1 cellular context compared by ENCODE assay signal in the genomic region with DNA sequence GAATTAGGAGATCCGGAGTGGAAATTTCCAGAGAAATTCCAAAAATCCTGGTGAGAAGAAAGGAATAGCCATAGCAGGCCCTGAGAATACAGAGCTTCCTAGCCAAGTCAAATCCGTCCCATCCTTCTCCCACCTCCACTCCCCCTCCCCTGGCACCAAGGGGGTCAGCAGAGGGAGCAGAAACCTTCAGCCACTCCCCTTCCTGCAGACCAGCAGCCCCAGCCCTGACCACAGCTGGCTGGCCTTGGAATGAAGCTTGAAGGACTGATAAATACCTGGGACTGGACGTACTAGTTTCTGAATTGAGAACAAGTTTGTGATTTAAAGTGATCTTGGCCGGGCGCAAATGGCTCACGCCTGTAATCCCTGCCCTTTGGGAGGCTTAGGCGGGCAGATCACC.
TF ChIP-seq lines count a peak whose summit lies in the region.

No MANE protein-coding gene starts in this region.

TF ChIP-seq in WTC11, 78 proteins besides CTCF, POLR2A, EP300 and RAD21 (continued from another document):
- TF ChIP-seq ZNF138 (CRISPR knock-in tag; conservative IDR thresholded peaks at IDR 0.05) (no peak), ZNF232 (CRISPR knock-in tag; IDR thresholded peaks at IDR 0.05) (no peak), ATF2 (CRISPR knock-in tag; IDR thresholded peaks at IDR 0.05; ENCODE audit: borderline replicate concordance, low read depth) (no peak), CREM (CRISPR knock-in tag; IDR thresholded peaks at IDR 0.05) (no peak), EMX1 (CRISPR knock-in tag; IDR thresholded peaks at IDR 0.05) (no peak), ELF4 (CRISPR knock-in tag; IDR thresholded peaks at IDR 0.05; ENCODE audit: low read depth) (no peak), NFATC4 (CRISPR knock-in tag; IDR thresholded peaks at IDR 0.05) (no peak)
- TF ChIP-seq, protein P1, sequence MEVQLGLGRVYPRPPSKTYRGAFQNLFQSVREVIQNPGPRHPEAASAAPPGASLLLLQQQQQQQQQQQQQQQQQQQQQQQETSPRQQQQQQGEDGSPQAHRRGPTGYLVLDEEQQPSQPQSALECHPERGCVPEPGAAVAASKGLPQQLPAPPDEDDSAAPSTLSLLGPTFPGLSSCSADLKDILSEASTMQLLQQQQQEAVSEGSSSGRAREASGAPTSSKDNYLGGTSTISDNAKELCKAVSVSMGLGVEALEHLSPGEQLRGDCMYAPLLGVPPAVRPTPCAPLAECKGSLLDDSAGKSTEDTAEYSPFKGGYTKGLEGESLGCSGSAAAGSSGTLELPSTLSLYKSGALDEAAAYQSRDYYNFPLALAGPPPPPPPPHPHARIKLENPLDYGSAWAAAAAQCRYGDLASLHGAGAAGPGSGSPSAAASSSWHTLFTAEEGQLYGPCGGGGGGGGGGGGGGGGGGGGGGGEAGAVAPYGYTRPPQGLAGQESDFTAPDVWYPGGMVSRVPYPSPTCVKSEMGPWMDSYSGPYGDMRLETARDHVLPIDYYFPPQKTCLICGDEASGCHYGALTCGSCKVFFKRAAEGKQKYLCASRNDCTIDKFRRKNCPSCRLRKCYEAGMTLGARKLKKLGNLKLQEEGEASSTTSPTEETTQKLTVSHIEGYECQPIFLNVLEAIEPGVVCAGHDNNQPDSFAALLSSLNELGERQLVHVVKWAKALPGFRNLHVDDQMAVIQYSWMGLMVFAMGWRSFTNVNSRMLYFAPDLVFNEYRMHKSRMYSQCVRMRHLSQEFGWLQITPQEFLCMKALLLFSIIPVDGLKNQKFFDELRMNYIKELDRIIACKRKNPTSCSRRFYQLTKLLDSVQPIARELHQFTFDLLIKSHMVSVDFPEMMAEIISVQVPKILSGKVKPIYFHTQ (CRISPR knock-in tag; IDR thresholded peaks at IDR 0.05): no peak
- TF ChIP-seq, protein P2, sequence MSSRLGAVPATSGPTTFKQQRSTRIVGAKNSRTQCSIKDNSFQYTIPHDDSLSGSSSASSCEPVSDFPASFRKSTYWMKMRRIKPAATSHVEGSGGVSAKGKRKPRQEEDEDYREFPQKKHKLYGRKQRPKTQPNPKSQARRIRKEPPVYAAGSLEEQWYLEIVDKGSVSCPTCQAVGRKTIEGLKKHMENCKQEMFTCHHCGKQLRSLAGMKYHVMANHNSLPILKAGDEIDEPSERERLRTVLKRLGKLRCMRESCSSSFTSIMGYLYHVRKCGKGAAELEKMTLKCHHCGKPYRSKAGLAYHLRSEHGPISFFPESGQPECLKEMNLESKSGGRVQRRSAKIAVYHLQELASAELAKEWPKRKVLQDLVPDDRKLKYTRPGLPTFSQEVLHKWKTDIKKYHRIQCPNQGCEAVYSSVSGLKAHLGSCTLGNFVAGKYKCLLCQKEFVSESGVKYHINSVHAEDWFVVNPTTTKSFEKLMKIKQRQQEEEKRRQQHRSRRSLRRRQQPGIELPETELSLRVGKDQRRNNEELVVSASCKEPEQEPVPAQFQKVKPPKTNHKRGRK (CRISPR knock-in tag; IDR thresholded peaks at IDR 0.05; ENCODE audit: borderline replicate concordance): no peak
